ENCODE assay signal across 8 cellular contexts in the genomic region with DNA sequence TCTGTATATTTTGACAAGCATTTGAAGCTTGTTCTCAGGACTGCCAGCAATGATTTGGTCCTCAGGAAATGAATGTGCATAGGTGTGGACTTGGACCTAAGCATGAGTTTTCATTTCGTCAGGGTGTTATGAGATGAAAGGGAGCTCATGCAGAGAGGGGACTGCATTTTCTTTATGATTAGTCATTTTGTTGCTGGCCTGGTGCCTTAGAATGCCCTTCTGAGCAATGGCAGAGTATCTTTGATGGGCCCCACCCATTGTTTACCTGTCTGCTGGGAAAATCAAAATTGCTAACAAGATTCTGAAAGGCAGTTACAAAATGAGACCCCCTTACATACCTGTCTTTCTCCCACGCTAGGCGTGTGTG. TPM values are rescaled to one million over a fixed set of nuclear protein-coding genes. Genes with fewer than 3 reads are reported as not detected.
DNase-seq lines count a peak whose midpoint lies in the region; ATAC-seq and TF ChIP-seq lines count a peak whose summit lies in the region.

No MANE protein-coding gene starts in this region.

- H3F3A ChIP-seq in GM23338 (replicated peaks; ENCODE audit: low read depth), result no peaks in the 10 kb centered on the region

- H3K36me3 ChIP-seq in GM23338 (ENCODE audit: insufficient read depth), result no peaks in the 10 kb centered on the region

- H3K36me3 Mint-ChIP-seq in memory B cell (peaks cover 29% of the 10 kb centered on the region), GM23338 (ENCODE audit: low read depth) (no peaks in the 10 kb centered on the region)

- no peaks in the 10 kb centered on the region for H3K27me3 ChIP-seq in GM23338 (ENCODE audit: insufficient read depth)

- no peaks in the 10 kb centered on the region for H3K79me2 ChIP-seq in GM23338 (replicated peaks; ENCODE audit: insufficient read depth)

- H3K27me3 Mint-ChIP-seq in memory B cell (no peaks in the 10 kb centered on the region), GM23338 (ENCODE audit: insufficient read depth, low read depth, poor library complexity) (peaks cover 11% of the 10 kb centered on the region)

- H3K27ac ChIP-seq in GM23338 (ENCODE audit: low read depth), result no peak overlapping the region

- no peaks in the 10 kb centered on the region for H4K20me1 ChIP-seq in GM23338 (replicated peaks; ENCODE audit: insufficient read depth)

- H3K4me3 Mint-ChIP-seq in memory B cell (peak overlapping the region; percentile 15), GM23338 (no peak overlapping the region)

- no peaks in the 10 kb centered on the region for H3K9me2 ChIP-seq in GM23338 (ENCODE audit: insufficient read depth)

- no peak overlapping the region for H3K4me2 ChIP-seq in GM23338

- TF ChIP-seq CTCF in GM23338 (conservative IDR thresholded peaks at IDR 0.05; ENCODE audit: low read depth in 2 of 2), result no peak

- H3K9me3 Mint-ChIP-seq in memory B cell, result no peaks in the 10 kb centered on the region
- H3K9me3 Mint-ChIP-seq in GM23338, result peaks cover 12% of the 10 kb centered on the region; the same call in 2 of the 3 replicates

- peaks cover 17% of the 10 kb centered on the region for H3K4me1 Mint-ChIP-seq in memory B cell
- peaks cover 7% of the 10 kb centered on the region; the same call in 2 of the 3 replicates for H3K4me1 Mint-ChIP-seq in GM23338

- no peaks in the 10 kb centered on the region for H3K4me1 ChIP-seq in GM23338 (ENCODE audit: insufficient read depth)

- peak; percentile 34 for ATAC-seq in GM18508 (IDR thresholded peaks at IDR 0.05; ENCODE audit: insufficient read depth, unreplicated experiment)
- ATAC-seq in HG02610 (IDR thresholded peaks at IDR 0.05; ENCODE audit: unreplicated experiment), result peak; percentile 78
- ATAC-seq in memory B cell (ENCODE audit: low read depth), result peak; percentile 8
- ATAC-seq in GM23338, result no peak

- DNase-seq in RKO (ENCODE audit: low spot score) (peak; percentile 37), memory B cell (ENCODE audit: low spot score in 2 of 2) (no peak), GM23338 (ENCODE audit: low spot score) (no peak), RPMI8226 (no peak), HuH-7.5 (ENCODE audit: low spot score) (no peak), NCI-H2196 (lab: John Stamatoyannopoulos, UW; ENCODE audit: unreplicated experiment) (no peak)

- H3K4me3 ChIP-seq in GM23338, result no peak overlapping the region

- H2AFZ ChIP-seq in GM23338, result no peak overlapping the region

- H3K27ac Mint-ChIP-seq in memory B cell (peak overlapping the region; percentile 98), GM23338 (no peak overlapping the region)

TF ChIP-seq in GM23338, 12 proteins besides CTCF, POLR2A, EP300 and RAD21 (continues in another document):
- TF ChIP-seq, protein P1, sequence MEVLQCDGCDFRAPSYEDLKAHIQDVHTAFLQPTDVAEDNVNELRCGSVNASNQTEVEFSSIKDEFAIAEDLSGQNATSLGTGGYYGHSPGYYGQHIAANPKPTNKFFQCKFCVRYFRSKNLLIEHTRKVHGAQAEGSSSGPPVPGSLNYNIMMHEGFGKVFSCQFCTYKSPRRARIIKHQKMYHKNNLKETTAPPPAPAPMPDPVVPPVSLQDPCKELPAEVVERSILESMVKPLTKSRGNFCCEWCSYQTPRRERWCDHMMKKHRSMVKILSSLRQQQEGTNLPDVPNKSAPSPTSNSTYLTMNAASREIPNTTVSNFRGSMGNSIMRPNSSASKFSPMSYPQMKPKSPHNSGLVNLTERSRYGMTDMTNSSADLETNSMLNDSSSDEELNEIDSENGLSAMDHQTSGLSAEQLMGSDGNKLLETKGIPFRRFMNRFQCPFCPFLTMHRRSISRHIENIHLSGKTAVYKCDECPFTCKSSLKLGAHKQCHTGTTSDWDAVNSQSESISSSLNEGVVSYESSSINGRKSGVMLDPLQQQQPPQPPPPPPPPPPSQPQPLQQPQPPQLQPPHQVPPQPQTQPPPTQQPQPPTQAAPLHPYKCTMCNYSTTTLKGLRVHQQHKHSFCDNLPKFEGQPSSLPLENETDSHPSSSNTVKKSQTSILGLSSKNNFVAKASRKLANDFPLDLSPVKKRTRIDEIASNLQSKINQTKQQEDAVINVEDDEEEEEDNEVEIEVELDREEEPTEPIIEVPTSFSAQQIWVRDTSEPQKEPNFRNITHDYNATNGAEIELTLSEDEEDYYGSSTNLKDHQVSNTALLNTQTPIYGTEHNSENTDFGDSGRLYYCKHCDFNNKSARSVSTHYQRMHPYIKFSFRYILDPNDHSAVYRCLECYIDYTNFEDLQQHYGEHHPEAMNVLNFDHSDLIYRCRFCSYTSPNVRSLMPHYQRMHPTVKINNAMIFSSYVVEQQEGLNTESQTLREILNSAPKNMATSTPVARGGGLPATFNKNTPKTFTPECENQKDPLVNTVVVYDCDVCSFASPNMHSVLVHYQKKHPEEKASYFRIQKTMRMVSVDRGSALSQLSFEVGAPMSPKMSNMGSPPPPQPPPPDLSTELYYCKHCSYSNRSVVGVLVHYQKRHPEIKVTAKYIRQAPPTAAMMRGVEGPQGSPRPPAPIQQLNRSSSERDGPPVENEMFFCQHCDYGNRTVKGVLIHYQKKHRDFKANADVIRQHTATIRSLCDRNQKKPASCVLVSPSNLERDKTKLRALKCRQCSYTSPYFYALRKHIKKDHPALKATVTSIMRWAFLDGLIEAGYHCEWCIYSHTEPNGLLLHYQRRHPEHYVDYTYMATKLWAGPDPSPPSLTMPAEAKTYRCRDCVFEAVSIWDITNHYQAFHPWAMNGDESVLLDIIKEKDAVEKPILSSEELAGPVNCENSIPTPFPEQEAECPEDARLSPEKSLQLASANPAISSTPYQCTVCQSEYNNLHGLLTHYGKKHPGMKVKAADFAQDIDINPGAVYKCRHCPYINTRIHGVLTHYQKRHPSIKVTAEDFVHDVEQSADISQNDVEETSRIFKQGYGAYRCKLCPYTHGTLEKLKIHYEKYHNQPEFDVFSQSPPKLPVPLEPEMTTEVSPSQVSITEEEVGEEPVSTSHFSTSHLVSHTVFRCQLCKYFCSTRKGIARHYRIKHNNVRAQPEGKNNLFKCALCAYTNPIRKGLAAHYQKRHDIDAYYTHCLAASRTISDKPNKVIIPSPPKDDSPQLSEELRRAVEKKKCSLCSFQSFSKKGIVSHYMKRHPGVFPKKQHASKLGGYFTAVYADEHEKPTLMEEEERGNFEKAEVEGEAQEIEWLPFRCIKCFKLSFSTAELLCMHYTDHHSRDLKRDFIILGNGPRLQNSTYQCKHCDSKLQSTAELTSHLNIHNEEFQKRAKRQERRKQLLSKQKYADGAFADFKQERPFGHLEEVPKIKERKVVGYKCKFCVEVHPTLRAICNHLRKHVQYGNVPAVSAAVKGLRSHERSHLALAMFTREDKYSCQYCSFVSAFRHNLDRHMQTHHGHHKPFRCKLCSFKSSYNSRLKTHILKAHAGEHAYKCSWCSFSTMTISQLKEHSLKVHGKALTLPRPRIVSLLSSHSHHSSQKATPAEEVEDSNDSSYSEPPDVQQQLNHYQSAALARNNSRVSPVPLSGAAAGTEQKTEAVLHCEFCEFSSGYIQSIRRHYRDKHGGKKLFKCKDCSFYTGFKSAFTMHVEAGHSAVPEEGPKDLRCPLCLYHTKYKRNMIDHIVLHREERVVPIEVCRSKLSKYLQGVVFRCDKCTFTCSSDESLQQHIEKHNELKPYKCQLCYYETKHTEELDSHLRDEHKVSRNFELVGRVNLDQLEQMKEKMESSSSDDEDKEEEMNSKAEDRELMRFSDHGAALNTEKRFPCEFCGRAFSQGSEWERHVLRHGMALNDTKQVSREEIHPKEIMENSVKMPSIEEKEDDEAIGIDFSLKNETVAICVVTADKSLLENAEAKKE (CRISPR knock-in tag; IDR thresholded peaks at IDR 0.05), result no peak
- TF ChIP-seq, protein P2, sequence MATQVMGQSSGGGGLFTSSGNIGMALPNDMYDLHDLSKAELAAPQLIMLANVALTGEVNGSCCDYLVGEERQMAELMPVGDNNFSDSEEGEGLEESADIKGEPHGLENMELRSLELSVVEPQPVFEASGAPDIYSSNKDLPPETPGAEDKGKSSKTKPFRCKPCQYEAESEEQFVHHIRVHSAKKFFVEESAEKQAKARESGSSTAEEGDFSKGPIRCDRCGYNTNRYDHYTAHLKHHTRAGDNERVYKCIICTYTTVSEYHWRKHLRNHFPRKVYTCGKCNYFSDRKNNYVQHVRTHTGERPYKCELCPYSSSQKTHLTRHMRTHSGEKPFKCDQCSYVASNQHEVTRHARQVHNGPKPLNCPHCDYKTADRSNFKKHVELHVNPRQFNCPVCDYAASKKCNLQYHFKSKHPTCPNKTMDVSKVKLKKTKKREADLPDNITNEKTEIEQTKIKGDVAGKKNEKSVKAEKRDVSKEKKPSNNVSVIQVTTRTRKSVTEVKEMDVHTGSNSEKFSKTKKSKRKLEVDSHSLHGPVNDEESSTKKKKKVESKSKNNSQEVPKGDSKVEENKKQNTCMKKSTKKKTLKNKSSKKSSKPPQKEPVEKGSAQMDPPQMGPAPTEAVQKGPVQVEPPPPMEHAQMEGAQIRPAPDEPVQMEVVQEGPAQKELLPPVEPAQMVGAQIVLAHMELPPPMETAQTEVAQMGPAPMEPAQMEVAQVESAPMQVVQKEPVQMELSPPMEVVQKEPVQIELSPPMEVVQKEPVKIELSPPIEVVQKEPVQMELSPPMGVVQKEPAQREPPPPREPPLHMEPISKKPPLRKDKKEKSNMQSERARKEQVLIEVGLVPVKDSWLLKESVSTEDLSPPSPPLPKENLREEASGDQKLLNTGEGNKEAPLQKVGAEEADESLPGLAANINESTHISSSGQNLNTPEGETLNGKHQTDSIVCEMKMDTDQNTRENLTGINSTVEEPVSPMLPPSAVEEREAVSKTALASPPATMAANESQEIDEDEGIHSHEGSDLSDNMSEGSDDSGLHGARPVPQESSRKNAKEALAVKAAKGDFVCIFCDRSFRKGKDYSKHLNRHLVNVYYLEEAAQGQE (IDR thresholded peaks at IDR 0.05; ENCODE audit: unreplicated experiment), result no peak
- no peak for TF ChIP-seq ETS1 (IDR thresholded peaks at IDR 0.05)
- TF ChIP-seq POLR2AphosphoS5 (IDR thresholded peaks at IDR 0.05; ENCODE audit: low read depth), result no peak
- no peak for TF ChIP-seq ZNF331 (CRISPR knock-in tag; IDR thresholded peaks at IDR 0.05; ENCODE audit: low read depth)
- no peak for TF ChIP-seq EZH2phosphoT487 (IDR thresholded peaks at IDR 0.05; ENCODE audit: unreplicated experiment)
- no peak for TF ChIP-seq EZH2 (IDR thresholded peaks at IDR 0.05; ENCODE audit: low read depth, unreplicated experiment)
- no peak for TF ChIP-seq CREB1 (CRISPR knock-in tag; IDR thresholded peaks at IDR 0.05; ENCODE audit: low read depth)
- no peak for TF ChIP-seq STAT1 (IDR thresholded peaks at IDR 0.05; ENCODE audit: unreplicated experiment)

RNA-seq across cellular contexts. Expression of gene MTHFD1L, which starts 51.5 kb away (rescaled TPM):
- 66.8 and 75.5 TPM in 2 replicates for total RNA-seq in GM23338 (2014; rRNA removed; shearing (Covaris generic))
- 49.3 and 53.2 TPM in 2 replicates for polyA plus RNA-seq in GM23338 (2016; fragmentation: Nextera tagmentation; extraction: Ambion mirVana)
